Comparison of ENCODE assay signal across 25 cellular contexts in the genomic region with DNA sequence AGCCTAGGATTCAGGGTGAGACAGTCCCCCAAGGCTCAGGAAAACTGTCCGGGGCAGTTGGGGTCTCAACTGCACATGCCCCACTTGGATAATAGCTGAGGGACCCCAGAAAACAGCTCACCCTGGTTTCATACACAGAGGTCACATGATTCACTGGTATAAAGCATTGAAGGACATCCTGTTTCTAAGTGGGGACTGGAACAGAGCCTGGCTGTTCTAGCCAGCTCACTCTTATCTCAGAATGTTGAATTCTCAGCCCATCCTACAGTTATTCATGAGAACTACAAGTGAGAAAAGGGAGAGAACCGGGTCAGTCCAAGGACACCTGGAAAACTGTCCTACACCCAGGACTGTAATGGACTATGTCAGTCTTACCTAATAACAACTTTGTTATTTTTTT.
"Had no signal": no experiment of that assay in that cellular context is flagged by ENCODE, and none has a peak within 500 bp of the region (broad histone marks: within the 10 kb centered on the region; RNA-seq: fewer than 3 reads in every experiment).

No MANE protein-coding gene starts in this region.

- H3K4me1 Mint-ChIP-seq: memory B cell; stimulated activated memory B cell treated with anti-CD40 and anti-IgM and Interleukin-4, amounts not matched to agents 10 μg/mL and 1 μg/mL and 100 μg/mL, for 72 hours had no signal

- H3K27me3 ChIP-seq: gastrocnemius medialis, stomach, suprapubic skin, tibial nerve had no signal

- H3K4me1 ChIP-seq: gastrocnemius medialis had no signal

- DNase-seq: activated CD8-positive, alpha-beta memory T cell treated with anti-CD3 and anti-CD28 coated beads, Interleukin-2, amount 50 U/mL, for 48 hours; activated naive CD4-positive, alpha-beta T cell; activated T-cell treated with anti-CD3 and anti-CD28 coated beads, Interleukin-2, amount 50 U/mL, for 4 hours; amygdala; effector CD8-positive, alpha-beta T cell; gastrocnemius medialis; head of caudate nucleus; islet precursor cell; left cardiac atrium; naive B cell; occipital lobe; posterior cingulate gyrus; stimulated activated CD4-positive, alpha-beta T cell treated with anti-CD3 and anti-CD28 coated beads, Interleukin-15, amount 100 ng/mL, for 24 hours; stomach; T-helper 1 cell had no signal

- H3K27ac ChIP-seq: gastrocnemius medialis, stomach, suprapubic skin, tibial nerve had no signal

- H3K27ac Mint-ChIP-seq: activated naive CD8-positive, alpha-beta T cell; activated T-helper 2 cell treated with anti-CD3 and anti-CD28 coated beads, Interferon-gamma antibody, Interleukin-2, Interleukin-4, amounts not matched to agents 10 μg/mL and 5 μg/mL and 100 μg/mL, durations not matched to agents 14 hours and 24 hours and 36 hours; dendritic cell treated with granulocyte-macrophage colony-stimulating factor and Interleukin-4, amounts not matched to agents 40 ng/mL and 50 ng/mL, for 4 days; memory B cell; naive B cell; stimulated activated memory B cell treated with anti-CD40 and anti-IgM and Interleukin-4, amounts not matched to agents 10 μg/mL and 1 μg/mL and 100 μg/mL, for 72 hours had no signal

- H3K9me3 ChIP-seq: gastrocnemius medialis, suprapubic skin had no signal

- H3K4me3 Mint-ChIP-seq: activated naive CD8-positive, alpha-beta T cell; activated T-cell treated with anti-CD3 and anti-CD28 coated beads, Interleukin-2, amount 50 U/mL, for 4 hours; dendritic cell treated with granulocyte-macrophage colony-stimulating factor and Interleukin-4, amounts not matched to agents 40 ng/mL and 50 ng/mL, for 4 days; memory B cell; naive B cell; neural crest cell; stimulated activated memory B cell treated with anti-CD40 and anti-IgM and Interleukin-4, amounts not matched to agents 10 μg/mL and 1 μg/mL and 100 μg/mL, for 72 hours had no signal

- H3K36me3 ChIP-seq: gastrocnemius medialis, stomach, suprapubic skin, tibial nerve had no signal

- H3K27me3 Mint-ChIP-seq: activated naive CD8-positive, alpha-beta T cell had no signal

- H3K4me3 ChIP-seq: gastrocnemius medialis, smooth muscle cell, stomach, suprapubic skin, tibial nerve had no signal

- ATAC-seq: activated T-cell treated with anti-CD3 and anti-CD28 coated beads, Interleukin-2, amount 50 U/mL, for 4 hours; gastrocnemius medialis; sciatic nerve; stimulated activated memory B cell treated with anti-CD40 and anti-IgM and Interleukin-4, amounts not matched to agents 10 μg/mL and 1 μg/mL and 100 μg/mL, for 72 hours had no signal
